ENCODE assay signal across 8 cellular contexts in genomic region chr19:49339364-49340068, GRCh38. TPM values are rescaled to one million over a fixed set of nuclear protein-coding genes. Genes with fewer than 3 reads are reported as not detected.
DNase-seq lines count a peak whose midpoint lies in the region; ATAC-seq and TF ChIP-seq lines count a peak whose summit lies in the region.

No MANE protein-coding gene starts in this region.

- H3K4me3 ChIP-seq in Loucy (ENCODE audit: low read length, poor library complexity, severe bottlenecking) = peak overlapping the region; percentile 35
- H3K4me3 ChIP-seq in skeletal muscle tissue (ENCODE audit: low read length in 3 of 3) = peak overlapping the region; percentile 51 to 62 (median 61)

- peak overlapping the region; percentile 61 for H3K4me2 ChIP-seq in Loucy (ENCODE audit: low read depth, low read length, poor library complexity, severe bottlenecking)

- no peaks in the 10 kb centered on the region for H4K20me1 ChIP-seq in Loucy (ENCODE audit: insufficient read depth, low read length, poor library complexity, severe bottlenecking)

- TF ChIP-seq CTCF in Loucy (conservative IDR thresholded peaks at IDR 0.05; ENCODE audit: low read length) = no peak

- H3F3A ChIP-seq in Loucy (ENCODE audit: low read depth) = 0 out of 2 replicates have a peak, but pooled peaks cover 5% of the 10 kb centered on the region

- peaks cover 26% of the 10 kb centered on the region for H3K4me1 ChIP-seq in Loucy (ENCODE audit: insufficient read depth, low read length, poor library complexity, severe bottlenecking)
- H3K4me1 ChIP-seq in skeletal muscle tissue (ENCODE audit: control insufficient read depth in 3 of 3, insufficient read depth in 3 of 3, low read length in 3 of 3) = peaks cover 12 to 17% (median 13%) of the 10 kb centered on the region in 3 donors

- H3K27ac ChIP-seq in skeletal muscle tissue (ENCODE audit: low read depth, low read length) = peak overlapping the region; percentile 71

- ATAC-seq in GM18873 (IDR thresholded peaks at IDR 0.05; ENCODE audit: low FRiP score, unreplicated experiment) (no peak), GM19351 (IDR thresholded peaks at IDR 0.05; ENCODE audit: unreplicated experiment) (no peak)

- H2AFZ ChIP-seq in Loucy (ENCODE audit: low read length) = no peak overlapping the region

- H3K9me2 ChIP-seq in Loucy (replicated peaks; ENCODE audit: low read depth, low read length) = no peaks in the 10 kb centered on the region

- DNase-seq in AG08396 (ENCODE audit: low spot score) (peak; percentile 95), cerebellar cortex (ENCODE audit: low spot score) (peak; percentile 39), iris pigment epithelial cell (ENCODE audit: low read depth) (peak; percentile 95), DMS114 treated with DMSO at 0.1 percent for 48 hours (lab: John Stamatoyannopoulos, UW; ENCODE audit: unreplicated experiment) (no peak)

- H3K36me3 ChIP-seq in Loucy (ENCODE audit: insufficient read depth, low read length) (no peaks in the 10 kb centered on the region), skeletal muscle tissue (ENCODE audit: control insufficient read depth in 3 of 3, insufficient read depth in 3 of 3, low read length in 3 of 3) (peaks cover 3 to 16% (median 7%) of the 10 kb centered on the region in 3 donors)

- no peaks in the 10 kb centered on the region for H3K9me3 ChIP-seq in Loucy (ENCODE audit: insufficient read depth, low read depth, low read length)
- H3K9me3 ChIP-seq in skeletal muscle tissue (ENCODE audit: control insufficient read depth in 3 of 3, low read length in 3 of 3) = no peaks in the 10 kb centered on the region

- H3K9ac ChIP-seq in Loucy (ENCODE audit: low read depth, low read length, poor library complexity, severe bottlenecking) (no peak overlapping the region), skeletal muscle tissue (ENCODE audit: low read depth in 1 of 3, low read length in 3 of 3) (peak overlapping the region in 2 of 3 donors; percentile 23 to 54)

- peaks cover 16% of the 10 kb centered on the region; the same call in 1 of the 2 replicates for H3K79me2 ChIP-seq in Loucy (ENCODE audit: insufficient read depth, low read length)

- H3K27me3 ChIP-seq in Loucy (ENCODE audit: insufficient read depth, low read length, poor library complexity, severe bottlenecking) (no peaks in the 10 kb centered on the region), skeletal muscle tissue (ENCODE audit: control insufficient read depth in 3 of 3, insufficient read depth in 3 of 3, low read length in 3 of 3) (peaks cover 0 to 16% (median 11%) of the 10 kb centered on the region in 3 donors)

RNA-seq across cellular contexts. Expression of gene CD37, which starts 4.3 kb away (rescaled TPM):
- total RNA-seq in skeletal muscle tissue = 7.8 TPM

RNA-seq across cellular contexts. Expression of gene SLC6A16, which starts 14.5 kb away (rescaled TPM):
- total RNA-seq in skeletal muscle tissue = not detected

RNA-seq across cellular contexts. Expression of gene TEAD2, which starts 22.7 kb away (rescaled TPM):
- 31.3 TPM for total RNA-seq in skeletal muscle tissue

RNA-seq across cellular contexts. Expression of gene DKKL1, which starts 24.2 kb away (rescaled TPM):
- total RNA-seq in skeletal muscle tissue = 0.52 TPM

RNA-seq across cellular contexts. Expression of gene KASH5, which starts 48.5 kb away (rescaled TPM):
- not detected for total RNA-seq in skeletal muscle tissue
